ENCODE assay signal across 1 cellular context in genomic region chr14:58663494-58664111, GRCh38.
TF ChIP-seq lines count a peak whose summit lies in the region.

No MANE protein-coding gene starts in this region.

TF ChIP-seq in GM23338, 12 proteins besides CTCF, POLR2A, EP300 and RAD21 (continued from another document):
- 0 out of 2 replicates have a peak, but pooled peaks have one; percentile 10 for TF ChIP-seq ZNF462 (CRISPR knock-in tag; IDR thresholded peaks at IDR 0.05)
